ENCODE assay signal across 8 cellular contexts in the genomic region with DNA sequence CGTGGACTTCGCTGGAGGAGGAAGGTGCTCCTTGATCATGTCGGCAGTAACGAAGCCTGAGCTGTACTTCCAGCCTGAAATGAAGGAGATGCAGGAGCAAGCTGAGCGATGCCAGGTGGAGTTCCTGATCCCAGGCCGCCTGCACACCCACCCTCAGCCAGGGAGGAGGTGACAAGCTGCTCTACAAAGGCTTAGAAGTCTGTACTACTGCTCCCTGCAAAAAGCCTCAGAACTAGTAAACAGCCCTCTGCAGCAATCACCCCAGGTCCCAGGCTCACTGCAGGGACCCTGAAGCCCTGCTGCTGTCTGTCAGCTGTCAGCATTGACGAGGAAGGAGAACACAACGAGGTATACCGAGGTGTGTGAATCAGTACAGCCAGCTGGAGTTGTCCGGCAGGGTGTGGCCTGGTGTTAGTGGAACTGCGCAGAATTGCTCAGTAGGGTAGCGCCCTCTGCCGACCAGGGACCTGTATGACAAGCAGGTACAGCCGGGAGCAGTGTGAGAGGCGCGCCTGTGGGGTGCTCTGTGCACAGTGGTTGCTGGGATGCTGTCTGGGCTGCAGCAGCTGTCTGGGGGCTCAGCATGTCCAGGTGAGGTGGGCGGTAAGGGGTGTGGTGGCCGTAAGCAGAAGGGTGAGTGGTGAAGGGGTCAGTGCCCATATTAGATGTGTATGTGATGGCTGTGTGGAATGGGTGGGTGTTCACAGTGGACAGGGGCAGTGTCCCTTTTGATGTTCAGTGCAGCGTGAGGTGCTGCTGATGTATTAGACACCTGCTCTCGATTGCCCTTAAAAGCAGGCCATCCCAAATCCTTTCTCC. TPM values are rescaled to one million over a fixed set of nuclear protein-coding genes. Genes with fewer than 3 reads are reported as not detected.
DNase-seq lines count a peak whose midpoint lies in the region; ATAC-seq and TF ChIP-seq lines count a peak whose summit lies in the region.

No MANE protein-coding gene starts in this region.

- H3K9me3 Mint-ChIP-seq in activated naive CD8-positive, alpha-beta T cell treated with anti-CD3 and anti-CD28 coated beads, Interleukin-2, amount 10 ng/mL, durations not matched to agents 7 days and 5 days = no peaks in the 10 kb centered on the region

- TF ChIP-seq CTCF in GM10266 (IDR thresholded peaks at IDR 0.05; ENCODE audit: control insufficient read depth, insufficient read depth, low read depth, missing control alignments) (peak; percentile 95), heart right ventricle (IDR thresholded peaks at IDR 0.05) (peak; percentile 64 to 91 (median 81))

- POLR2A ChIA-PET in activated naive CD8-positive, alpha-beta T cell treated with anti-CD3 and anti-CD28 coated beads, Interleukin-2, amount 10 ng/mL, durations not matched to agents 7 days and 5 days (lab: Charles Lee) = interaction anchor here (0.6 to 0.7 kb wide), 2 partner anchors 152 to 1452 kb away, joined by 3 read pairs; partner anchors contain the start of gene PPFIBP2

- DNase-seq in GM10266 (ENCODE audit: extremely low spot score) (peak; percentile 86), KG1 (lab: John Stamatoyannopoulos, UW) (peak; percentile 15), SKM-1 (lab: John Stamatoyannopoulos, UW; ENCODE audit: unreplicated experiment) (peak; percentile 28), heart right ventricle (peak; percentile 71 to 81), sciatic nerve (ENCODE audit: low spot score) (peak; percentile 84), NCI-H1694 (lab: John Stamatoyannopoulos, UW) (no peak)
- DNase-seq in activated naive CD8-positive, alpha-beta T cell treated with anti-CD3 and anti-CD28 coated beads, Interleukin-2, amount 10 ng/mL, durations not matched to agents 7 days and 5 days = peak; percentile 83

- peaks cover 0 to 20% (median 0%) of the 10 kb centered on the region in 9 donors for H3K36me3 ChIP-seq in heart right ventricle

- no peak overlapping the region for H3K27ac Mint-ChIP-seq in activated naive CD8-positive, alpha-beta T cell treated with anti-CD3 and anti-CD28 coated beads, Interleukin-2, amount 10 ng/mL, durations not matched to agents 7 days and 5 days

- H3K27me3 ChIP-seq in heart right ventricle = peaks cover 0 to 3% (median 0%) of the 10 kb centered on the region in 7 donors

- no peak overlapping the region for H3K4me3 Mint-ChIP-seq in activated naive CD8-positive, alpha-beta T cell treated with anti-CD3 and anti-CD28 coated beads, Interleukin-2, amount 10 ng/mL, durations not matched to agents 7 days and 5 days

- H3K27ac ChIP-seq in heart right ventricle = no peak overlapping the region

- H3K4me1 Mint-ChIP-seq in activated naive CD8-positive, alpha-beta T cell treated with anti-CD3 and anti-CD28 coated beads, Interleukin-2, amount 10 ng/mL, durations not matched to agents 7 days and 5 days = peaks cover 5% of the 10 kb centered on the region

- intact Hi-C loops in heart right ventricle (cut with DNase I) (loop anchor here in 7 of 10 donors (2.0 to 5.0 kb wide), 5 partner anchors 88 to 153 kb away; partner anchors contain the start of gene PPFIBP2 (in 1 of the 7)), sciatic nerve (cut with DNase I) (no loop called here)

- 54% methylated on average over 20 of the region's 20 CpGs for WGBS in heart right ventricle, 2 donors

- no peaks in the 10 kb centered on the region for H3K9me3 ChIP-seq in heart right ventricle

- no peaks in the 10 kb centered on the region for H3K27me3 Mint-ChIP-seq in activated naive CD8-positive, alpha-beta T cell treated with anti-CD3 and anti-CD28 coated beads, Interleukin-2, amount 10 ng/mL, durations not matched to agents 7 days and 5 days

- ATAC-seq in GM21825 (IDR thresholded peaks at IDR 0.05; ENCODE audit: unreplicated experiment) = peak; percentile 96
- ATAC-seq in activated naive CD8-positive, alpha-beta T cell treated with anti-CD3 and anti-CD28 coated beads, Interleukin-2, amount 10 ng/mL, durations not matched to agents 7 days and 5 days (ENCODE audit: low read depth) = peak; percentile 98
- peak; percentile 85 to 95 (median 92) for ATAC-seq in heart right ventricle
- ATAC-seq in sciatic nerve = peak; percentile 91

- no peak overlapping the region for H3K4me3 ChIP-seq in heart right ventricle

- H3K36me3 Mint-ChIP-seq in activated naive CD8-positive, alpha-beta T cell treated with anti-CD3 and anti-CD28 coated beads, Interleukin-2, amount 10 ng/mL, durations not matched to agents 7 days and 5 days = peaks cover 2% of the 10 kb centered on the region

- H3K4me1 ChIP-seq in heart right ventricle = peaks cover 0 to 3% (median 0%) of the 10 kb centered on the region in 9 donors

RNA-seq across cellular contexts. Expression of gene CYB5R2, which starts 7.6 kb away (rescaled TPM):
- total RNA-seq in activated naive CD8-positive, alpha-beta T cell treated with anti-CD3 and anti-CD28 coated beads, Interleukin-2, amount 10 ng/mL, durations not matched to agents 7 days and 5 days = 1 to 10 TPM; 1.4 to 1.6 TPM
- total RNA-seq in heart right ventricle (1 to 10 TPM in 7 of 10 donors, under 1 TPM in 3; 0.36 to 1.7 (median 1.1) TPM), sciatic nerve (96.4 TPM)
- polyA plus RNA-seq in heart right ventricle = 1 to 10 TPM; 1.7 to 2.8 TPM

RNA-seq across cellular contexts. Expression of gene OVCH2, which starts 40.6 kb away (rescaled TPM):
- total RNA-seq in activated naive CD8-positive, alpha-beta T cell treated with anti-CD3 and anti-CD28 coated beads, Interleukin-2, amount 10 ng/mL, durations not matched to agents 7 days and 5 days = not detected
- not detected for total RNA-seq in heart right ventricle
- not detected for polyA plus RNA-seq in heart right ventricle
- total RNA-seq in sciatic nerve = not detected

Comparison
In these comparisons a context has a peak if more than half of its experiments do, and no peak if none do; other contexts are left out.
1. RNA of gene CYB5R2, which starts 7.6 kb away (total RNA-seq): 96.4 TPM in sciatic nerve (single experiment); 1.4 to 1.6 TPM in activated naive CD8-positive, alpha-beta T cell treated with anti-CD3 and anti-CD28 coated beads, Interleukin-2, amount 10 ng/mL, durations not matched to agents 7 days and 5 days and 0.36 to 1.7 TPM in heart right ventricle; every median in the first group is over 10 times any median in the second.
2. Peak in every context shown above with its lines, with median percentiles within 50 percentile points of each other: ATAC-seq.